In genomic region chr1:58902830-58903229, GRCh38 we compare ENCODE assay signal across 8 cellular contexts.
DNase-seq lines count a peak whose midpoint lies in the region; ATAC-seq and TF ChIP-seq lines count a peak whose summit lies in the region.

No MANE protein-coding gene starts in this region.

- peaks cover 10% of the 10 kb centered on the region for H3K4me1 Mint-ChIP-seq in activated T-cell treated with anti-CD3 and anti-CD28 coated beads, Interleukin-2, amount 50 U/mL, for 4 hours (ENCODE audit: low read depth)
- peaks cover 7% of the 10 kb centered on the region for H3K4me1 Mint-ChIP-seq in memory B cell

- no peak for DNase-seq in activated T-cell treated with anti-CD3 and anti-CD28 coated beads, Interleukin-2, amount 50 U/mL, for 4 hours
- no peak for DNase-seq in activated T-cell treated with anti-CD3 and anti-CD28 coated beads for 4 hours
- DNase-seq in ascending aorta (ENCODE audit: low spot score in 2 of 2): no peak
- DNase-seq in memory B cell (ENCODE audit: low spot score in 2 of 2): no peak
- DNase-seq in tibial nerve (ENCODE audit: low spot score in 2 of 2): no peak
- DNase-seq in NCI-H146 treated with DMSO at 0.1 percent for 48 hours (lab: John Stamatoyannopoulos, UW; ENCODE audit: unreplicated experiment): no peak
- DNase-seq in NCI-H1436 treated with DMSO at 0.1 percent for 48 hours (lab: John Stamatoyannopoulos, UW): no peak

- ATAC-seq in activated T-cell treated with anti-CD3 and anti-CD28 coated beads, Interleukin-2, amount 50 U/mL, for 4 hours: no peak
- ATAC-seq in memory B cell (ENCODE audit: low read depth) (no peak), HG03342 (IDR thresholded peaks at IDR 0.05; ENCODE audit: unreplicated experiment) (no peak)

- intact Hi-C loops in ascending aorta (cut with DNase I): loop anchor here (1.0 to 10.0 kb wide), 7 partner anchors 16 to 492 kb away; partner anchors contain the start of genes FGGY and JUN

- no peaks in the 10 kb centered on the region for H3K36me3 Mint-ChIP-seq in activated T-cell treated with anti-CD3 and anti-CD28 coated beads, Interleukin-2, amount 50 U/mL, for 4 hours (ENCODE audit: insufficient read depth)
- H3K36me3 Mint-ChIP-seq in memory B cell: no peaks in the 10 kb centered on the region

- H3K27me3 Mint-ChIP-seq in activated T-cell treated with anti-CD3 and anti-CD28 coated beads, Interleukin-2, amount 50 U/mL, for 4 hours (ENCODE audit: low read depth): no peaks in the 10 kb centered on the region
- no peaks in the 10 kb centered on the region for H3K27me3 Mint-ChIP-seq in memory B cell

- H3K27me3 ChIP-seq in ascending aorta (no peaks in the 10 kb centered on the region), tibial nerve (no peaks in the 10 kb centered on the region)

- peak overlapping the region; percentile 91 to 97 for H3K27ac ChIP-seq in ascending aorta
- H3K27ac ChIP-seq in tibial nerve: peak overlapping the region; percentile 77 to 99 (median 96)

- H3K9me3 Mint-ChIP-seq in activated T-cell treated with anti-CD3 and anti-CD28 coated beads, Interleukin-2, amount 50 U/mL, for 4 hours: no peaks in the 10 kb centered on the region
- no peaks in the 10 kb centered on the region for H3K9me3 Mint-ChIP-seq in memory B cell

- TF ChIP-seq CTCF in ascending aorta (IDR thresholded peaks at IDR 0.05): no peak
- no peak for TF ChIP-seq CTCF in tibial nerve (IDR thresholded peaks at IDR 0.05)

- TF ChIP-seq EP300 in tibial nerve (IDR thresholded peaks at IDR 0.05): no peak

- H3K36me3 ChIP-seq in ascending aorta (no peaks in the 10 kb centered on the region), tibial nerve (no peaks in the 10 kb centered on the region)

- peak overlapping the region; percentile 59 to 76 for H3K4me3 ChIP-seq in ascending aorta
- peak overlapping the region in 2 of 4 donors; percentile 49 to 62 for H3K4me3 ChIP-seq in tibial nerve

- H3K27ac Mint-ChIP-seq in memory B cell: peak overlapping the region; percentile 86

- no peak for TF ChIP-seq POLR2A in tibial nerve (IDR thresholded peaks at IDR 0.05)

- H3K9me3 ChIP-seq in ascending aorta: no peaks in the 10 kb centered on the region
- no peaks in the 10 kb centered on the region for H3K9me3 ChIP-seq in tibial nerve

- H3K4me3 Mint-ChIP-seq in activated T-cell treated with anti-CD3 and anti-CD28 coated beads, Interleukin-2, amount 50 U/mL, for 4 hours: peak overlapping the region; percentile 66
- H3K4me3 Mint-ChIP-seq in memory B cell: peak overlapping the region; percentile 89

- H3K4me1 ChIP-seq in ascending aorta: peaks cover 2 to 9% of the 10 kb centered on the region in 2 donors
- peaks cover 0 to 43% (median 21%) of the 10 kb centered on the region in 4 donors for H3K4me1 ChIP-seq in tibial nerve

- WGBS in tibial nerve, 2 donors: 93 to 98% methylated on average over 2 of the region's 2 CpGs
